Comparison of ENCODE assay signal across 8 cellular contexts in genomic region chr2:106470658-106471057, GRCh38. TPM values are rescaled to one million over a fixed set of nuclear protein-coding genes. Genes with fewer than 3 reads are reported as not detected.
DNase-seq lines count a peak whose midpoint lies in the region; ATAC-seq and TF ChIP-seq lines count a peak whose summit lies in the region.
"Not testable (repeated sequence)": the region's sequence is repeated elsewhere in the genome, so short reads cannot be mapped to it uniquely, and the experiment has no call there.
"Had no signal": no experiment of that assay in that cellular context is flagged by ENCODE, and none has a peak within 500 bp of the region (broad histone marks: within the 10 kb centered on the region; RNA-seq: fewer than 3 reads in every experiment).

No MANE protein-coding gene starts in this region.

- TF ChIP-seq CTCF in Panc1 (IDR thresholded peaks at IDR 0.05) (peak; percentile 65), adrenal gland (IDR thresholded peaks at IDR 0.05) (peak in 4 of 6 experiments; percentile 14 to 47 (median 24)), fibroblast of villous mesenchyme (IDR thresholded peaks at IDR 0.05; ENCODE audit: insufficient read depth, low read depth, low read length) (peak; percentile 22), natural killer cell (IDR thresholded peaks at IDR 0.05) (peak; percentile 23)

- H3K9me3 Mint-ChIP-seq in activated CD8-positive, alpha-beta T cell treated with anti-CD3 and anti-CD28 coated beads, Interleukin-2, amount 10 ng/mL, durations not matched to agents 7 days and 5 days (ENCODE audit: insufficient read depth); natural killer cell: not testable (repeated sequence)

- H3K36me3 ChIP-seq in Panc1 (ENCODE audit: control insufficient read depth, insufficient read depth, low read length); adrenal gland (replicated peaks in 1 of 2): not testable (repeated sequence)

- in situ Hi-C loops in Panc1 (cut with HindIII; ENCODE audit: low pct_unique_long_range_greater_than_20kb, low sequenced_read_pairs), result not testable (repeated sequence)

- H3K27me3 Mint-ChIP-seq in activated CD8-positive, alpha-beta T cell treated with anti-CD3 and anti-CD28 coated beads, Interleukin-2, amount 10 ng/mL, durations not matched to agents 7 days and 5 days (ENCODE audit: low read depth); natural killer cell (ENCODE audit: low read depth in 2 of 2): not testable (repeated sequence)

- POLR2A ChIA-PET in Panc1 (lab: Charles Lee); activated CD8-positive, alpha-beta T cell treated with anti-CD3 and anti-CD28 coated beads, Interleukin-2, amount 10 ng/mL, durations not matched to agents 7 days and 5 days (lab: Charles Lee): not testable (repeated sequence)

- CTCF ChIA-PET in Panc1 (lab: Charles Lee), result not testable (repeated sequence)
- CTCF ChIA-PET in activated CD8-positive, alpha-beta T cell treated with anti-CD3 and anti-CD28 coated beads, Interleukin-2, amount 10 ng/mL, durations not matched to agents 7 days and 5 days (lab: Charles Lee), result interaction anchor here (0.7 kb wide), 1 partner anchor 243 kb away, joined by 3 read pairs; no protein-coding TSS in a partner anchor

- TF ChIP-seq POLR2A in adrenal gland (IDR thresholded peaks at IDR 0.05), result not testable (repeated sequence)

- H3K9me3 ChIP-seq in Panc1 (ENCODE audit: control insufficient read depth, insufficient read depth, low read depth, low read length); adrenal gland (replicated peaks in 1 of 3): not testable (repeated sequence)

- not testable (repeated sequence) for H3K27ac ChIP-seq in Panc1 (ENCODE audit: low read length); adrenal gland

- H3K36me3 Mint-ChIP-seq in activated CD8-positive, alpha-beta T cell treated with anti-CD3 and anti-CD28 coated beads, Interleukin-2, amount 10 ng/mL, durations not matched to agents 7 days and 5 days (ENCODE audit: low read depth); natural killer cell: not testable (repeated sequence)

- BruUV-seq in Panc1 (replicated peaks; lab: Mats Ljungman, UMichigan), result not testable (repeated sequence)

- not testable (repeated sequence) for H3K4me3 ChIP-seq in Panc1 (ENCODE audit: low read depth in 2 of 2, low read length in 2 of 2); adrenal gland; fibroblast of villous mesenchyme (ENCODE audit: low read depth, low read length)

- not testable (repeated sequence) for H3K4me3 Mint-ChIP-seq in activated CD8-positive, alpha-beta T cell treated with anti-CD3 and anti-CD28 coated beads, Interleukin-2, amount 10 ng/mL, durations not matched to agents 7 days and 5 days; natural killer cell

- ATAC-seq in GM19023 (IDR thresholded peaks at IDR 0.05; ENCODE audit: unreplicated experiment) (peak; percentile 70), Panc1 (peak; percentile 82), natural killer cell (peak in 1 of 3 donors; percentile 67)
- ATAC-seq in activated CD8-positive, alpha-beta T cell treated with anti-CD3 and anti-CD28 coated beads, Interleukin-2, amount 10 ng/mL, durations not matched to agents 7 days and 5 days, result not testable (repeated sequence)

- not testable (repeated sequence) for H3K4me1 Mint-ChIP-seq in activated CD8-positive, alpha-beta T cell treated with anti-CD3 and anti-CD28 coated beads, Interleukin-2, amount 10 ng/mL, durations not matched to agents 7 days and 5 days (ENCODE audit: low read depth); natural killer cell

- H3K27ac Mint-ChIP-seq in activated CD8-positive, alpha-beta T cell treated with anti-CD3 and anti-CD28 coated beads, Interleukin-2, amount 10 ng/mL, durations not matched to agents 7 days and 5 days; natural killer cell: not testable (repeated sequence)

- not testable (repeated sequence) for DNase-seq in Panc1 (ENCODE audit: low read depth, low spot score); fibroblast of villous mesenchyme (ENCODE audit: low read depth); natural killer cell
- DNase-seq in activated CD8-positive, alpha-beta T cell treated with anti-CD3 and anti-CD28 coated beads, Interleukin-2, amount 10 ng/mL, durations not matched to agents 7 days and 5 days, result peak; percentile 51
- DNase-seq in adrenal gland, result peak in 5 of 7 donors; percentile 47 to 84 (median 57)
- peak; percentile 23 to 42 for DNase-seq in stimulated activated CD4-positive, alpha-beta T cell treated with anti-CD3 and anti-CD28 coated beads, Interleukin-4, amount 100 ng/mL, for 4 hours

- intact Hi-C loops in Panc1 (cut with micrococcal nuclease; ENCODE audit: unreplicated experiment); natural killer cell (cut with micrococcal nuclease): not testable (repeated sequence)
- intact Hi-C loops in adrenal gland (cut with DNase I), result loop anchor here in 1 of 2 donors (10.0 kb wide), 1 partner anchor 366 kb away; no protein-coding TSS in a partner anchor

- 0 to 2% (median 0%) methylated on average over 2 to 4 of the region's 4 CpGs for WGBS in adrenal gland, 4 donors

- H3K4me1 ChIP-seq in Panc1 (ENCODE audit: control insufficient read depth, insufficient read depth, low read length); adrenal gland (replicated peaks in 1 of 2): not testable (repeated sequence)

- H3K27me3 ChIP-seq in Panc1 (ENCODE audit: control insufficient read depth, insufficient read depth, low read length); adrenal gland: not testable (repeated sequence)

RNA-seq across cellular contexts. Expression of gene RGPD3, which starts 2.4 kb away (rescaled TPM):
- total RNA-seq in Panc1 (2021; ENCODE audit: unreplicated experiment), result 0.31 TPM
- polyA plus RNA-seq in Panc1 (2012; ENCODE audit: insufficient read length), result 0.15 TPM
- under 1 TPM; 0.24 to 0.31 TPM for total RNA-seq in activated CD8-positive, alpha-beta T cell treated with anti-CD3 and anti-CD28 coated beads, Interleukin-2, amount 10 ng/mL, durations not matched to agents 7 days and 5 days
- total RNA-seq in adrenal gland, result under 1 TPM; 0.06 to 0.35 (median 0.12) TPM
- polyA plus RNA-seq in adrenal gland, result under 1 TPM in 2 of 3 donors, not detected in 1; 0.13 to 0.15 TPM
- total RNA-seq in fibroblast of villous mesenchyme, result 0.32 and 0.43 TPM in 2 replicates
- under 1 TPM in 2 of 3 donors, not detected in 1; 0.32 to 0.73 TPM for total RNA-seq in natural killer cell

RNA-seq across cellular contexts. Expression of gene CD8B2, which starts 16.5 kb away (rescaled TPM):
- total RNA-seq in Panc1 (2021; ENCODE audit: unreplicated experiment) (not detected), adrenal gland (not detected), fibroblast of villous mesenchyme (not detected in 2 replicates), natural killer cell (1 to 10 TPM in 1 of 3 donors, under 1 TPM in 2; 0.36 to 1.0 (median 0.49) TPM)
- not detected for polyA plus RNA-seq in Panc1 (2012; ENCODE audit: insufficient read length)
- 1 to 10 TPM; 3.6 to 3.7 TPM for total RNA-seq in activated CD8-positive, alpha-beta T cell treated with anti-CD3 and anti-CD28 coated beads, Interleukin-2, amount 10 ng/mL, durations not matched to agents 7 days and 5 days
- not detected for polyA plus RNA-seq in adrenal gland
- total RNA-seq: LHCN-M2 had no signal
